Comparison of ENCODE assay signal across 8 cellular contexts in genomic region chr5:176533894-176534611, GRCh38. TPM values are rescaled to one million over a fixed set of nuclear protein-coding genes. Genes with fewer than 3 reads are reported as not detected.
DNase-seq lines count a peak whose midpoint lies in the region; ATAC-seq and TF ChIP-seq lines count a peak whose summit lies in the region.

No MANE protein-coding gene starts in this region.

- TF ChIP-seq CTCF in epithelial cell of esophagus (IDR thresholded peaks at IDR 0.05; ENCODE audit: insufficient read depth, low read depth, low read length, missing control alignments) (no peak), progenitor cell of endocrine pancreas (IDR thresholded peaks at IDR 0.05; ENCODE audit: unreplicated experiment) (no peak)

- H3K9me3 Mint-ChIP-seq in activated CD4-positive, alpha-beta T cell treated with anti-CD3 and anti-CD28 coated beads for 36 hours (ENCODE audit: low read depth): no peaks in the 10 kb centered on the region
- H3K9me3 Mint-ChIP-seq in progenitor cell of endocrine pancreas (ENCODE audit: low read depth): no peaks in the 10 kb centered on the region

- intact Hi-C loops in activated CD4-positive, alpha-beta T cell treated with anti-CD3 and anti-CD28 coated beads for 36 hours (cut with DNase I, micrococcal nuclease): no loop called here

- peak overlapping the region; percentile 98 for H3K27ac Mint-ChIP-seq in activated CD4-positive, alpha-beta T cell treated with anti-CD3 and anti-CD28 coated beads for 36 hours
- H3K27ac Mint-ChIP-seq in progenitor cell of endocrine pancreas: peak overlapping the region; percentile 49

- POLR2A ChIA-PET in activated CD4-positive, alpha-beta T cell treated with anti-CD3 and anti-CD28 coated beads for 36 hours (lab: Charles Lee): interaction anchor here (0.6 to 1.5 kb wide), 3 partner anchors 10 to 29 kb away, joined by 3 to 6 read pairs (median 5); no protein-coding TSS in a partner anchor

- H3K36me3 Mint-ChIP-seq in activated CD4-positive, alpha-beta T cell treated with anti-CD3 and anti-CD28 coated beads for 36 hours (ENCODE audit: low read depth): peaks cover 34% of the 10 kb centered on the region
- H3K36me3 Mint-ChIP-seq in progenitor cell of endocrine pancreas (ENCODE audit: insufficient read depth): peaks cover 4% of the 10 kb centered on the region

- CTCF ChIA-PET in activated CD4-positive, alpha-beta T cell treated with anti-CD3 and anti-CD28 coated beads for 36 hours (lab: Charles Lee): interaction anchor here (0.7 to 1.2 kb wide), 4 partner anchors 24 to 125 kb away, joined by 3 to 6 read pairs (median 4); partner anchors contain the start of genes CLTB and FAF2

- peak; percentile 53 for DNase-seq in stimulated activated CD4-positive, alpha-beta T cell treated with anti-CD3 and anti-CD28 coated beads, Interleukin-15, amount 100 ng/mL, for 24 hours
- no peak for DNase-seq in stimulated activated CD4-positive, alpha-beta T cell treated with anti-CD3 and anti-CD28 coated beads, Interleukin-4, amount 100 ng/mL, for 1 hour
- peak; percentile 65 for DNase-seq in activated CD4-positive, alpha-beta T cell treated with anti-CD3 and anti-CD28 coated beads for 36 hours
- DNase-seq in epithelial cell of esophagus (ENCODE audit: low read depth) (peak; percentile 51), progenitor cell of endocrine pancreas (ENCODE audit: low spot score, unreplicated experiment) (no peak)

- no peaks in the 10 kb centered on the region for H3K27me3 Mint-ChIP-seq in activated CD4-positive, alpha-beta T cell treated with anti-CD3 and anti-CD28 coated beads for 36 hours
- H3K27me3 Mint-ChIP-seq in progenitor cell of endocrine pancreas: no peaks in the 10 kb centered on the region

- peaks cover 53% of the 10 kb centered on the region for H3K4me1 Mint-ChIP-seq in activated CD4-positive, alpha-beta T cell treated with anti-CD3 and anti-CD28 coated beads for 36 hours
- H3K4me1 Mint-ChIP-seq in progenitor cell of endocrine pancreas (ENCODE audit: low read depth): peaks cover 25% of the 10 kb centered on the region

- peak overlapping the region; percentile 10 for H3K4me3 ChIP-seq in epithelial cell of esophagus (ENCODE audit: low read length)

- peak overlapping the region; percentile 97 for H3K4me3 Mint-ChIP-seq in activated CD4-positive, alpha-beta T cell treated with anti-CD3 and anti-CD28 coated beads for 36 hours
- peak overlapping the region; percentile 97 for H3K4me3 Mint-ChIP-seq in progenitor cell of endocrine pancreas (ENCODE audit: low read depth)

- no peak for ATAC-seq in activated CD4-positive, alpha-beta T cell treated with anti-CD3 and anti-CD28 coated beads for 36 hours
- no peak for ATAC-seq in HG02885 (IDR thresholded peaks at IDR 0.05; ENCODE audit: poor library complexity, unreplicated experiment)
- no peak for ATAC-seq in HG02938 (IDR thresholded peaks at IDR 0.05; ENCODE audit: unreplicated experiment)
- ATAC-seq in GM19397 (IDR thresholded peaks at IDR 0.05; ENCODE audit: unreplicated experiment): no peak

RNA-seq across cellular contexts. Expression of gene RNF44, which starts 3.1 kb away (rescaled TPM):
- 10 to 100 TPM; 61.6 to 62.9 TPM for total RNA-seq in activated CD4-positive, alpha-beta T cell treated with anti-CD3 and anti-CD28 coated beads for 36 hours
- 153 and 156 TPM in 2 replicates for total RNA-seq in progenitor cell of endocrine pancreas

RNA-seq across cellular contexts. Expression of gene CDHR2, which starts 15.1 kb away (rescaled TPM):
- under 1 TPM; 0.37 to 0.61 TPM for total RNA-seq in activated CD4-positive, alpha-beta T cell treated with anti-CD3 and anti-CD28 coated beads for 36 hours
- 1.5 and 1.6 TPM in 2 replicates for total RNA-seq in progenitor cell of endocrine pancreas

Comparison
In these comparisons a context has a peak if more than half of its experiments do, and no peak if none do; other contexts are left out.
1. DNase-seq: peak in stimulated activated CD4-positive, alpha-beta T cell treated with anti-CD3 and anti-CD28 coated beads, Interleukin-15, amount 100 ng/mL, for 24 hours (single experiment), activated CD4-positive, alpha-beta T cell treated with anti-CD3 and anti-CD28 coated beads for 36 hours (single experiment) and epithelial cell of esophagus (single experiment); none in stimulated activated CD4-positive, alpha-beta T cell treated with anti-CD3 and anti-CD28 coated beads, Interleukin-4, amount 100 ng/mL, for 1 hour (single experiment) and progenitor cell of endocrine pancreas (single experiment).